15 cellular contexts compared by ENCODE assay signal in genomic region chr20:37198962-37199660, GRCh38.
"Had no signal": no experiment of that assay in that cellular context is flagged by ENCODE, and none has a peak within 500 bp of the region (broad histone marks: within the 10 kb centered on the region; RNA-seq: fewer than 3 reads in every experiment).

No MANE protein-coding gene starts in this region.

- H3K27me3 ChIP-seq: brain microvascular endothelial cell had no signal

- ATAC-seq: natural killer cell treated with Interleukin-12 subunit alpha and Interleukin-12 subunit beta and Interleukin-15 and Interleukin-18, amount 100 ng/mL, for 72 hours; WTC11 had no signal

- H3K27ac ChIP-seq: brain microvascular endothelial cell had no signal

- FAIRE-seq: islet of Langerhans had no signal

- DNase-seq: activated gamma-delta T cell treated with Interleukin-2 at 50 U/mL for 16 hours; brain microvascular endothelial cell; caudate nucleus; effector memory CD4-positive, alpha-beta T cell; foreskin melanocyte; head of caudate nucleus; midbrain; occipital lobe; retina; stimulated activated CD4-positive, alpha-beta T cell treated with anti-CD3 and anti-CD28 coated beads, Interleukin-4, amount 100 ng/mL, for 24 hours; stimulated activated naive CD4-positive, alpha-beta T cell treated with Interleukin-2 at 50 U/mL for 16 hours; T1000 had no signal
